1 cellular context compared by ENCODE assay signal in genomic region chr5:177477701-177478477, GRCh38.
TF ChIP-seq lines count a peak whose summit lies in the region.

No MANE protein-coding gene starts in this region.

TF ChIP-seq in IMR-90, 13 proteins besides CTCF, POLR2A, EP300 and RAD21 (continued from another document):
- TF ChIP-seq USF2 (IDR thresholded peaks at IDR 0.05; ENCODE audit: low read depth, low read length) (no peak), BHLHE40 (IDR thresholded peaks at IDR 0.05; ENCODE audit: low read depth, low read length) (no peak), MAFK (IDR thresholded peaks at IDR 0.05; ENCODE audit: low read depth, low read length) (no peak), FOS (IDR thresholded peaks at IDR 0.05; ENCODE audit: low read depth, low read length) (no peak), MXI1 (IDR thresholded peaks at IDR 0.05; ENCODE audit: borderline replicate concordance, low read depth, low read length) (no peak), NFE2L2 (IDR thresholded peaks at IDR 0.05; ENCODE audit: low read depth, low read length) (no peak), SMC3 (IDR thresholded peaks at IDR 0.05; ENCODE audit: low read depth, low read length) (no peak), RFX5 (IDR thresholded peaks at IDR 0.05; ENCODE audit: low read depth, low read length) (no peak), MAZ (IDR thresholded peaks at IDR 0.05; ENCODE audit: borderline replicate concordance, low read depth, low read length) (no peak)
